18 cellular contexts compared by ENCODE assay signal in genomic region chr10:68666280-68666760, GRCh38. TPM values are rescaled to one million over a fixed set of nuclear protein-coding genes. Genes with fewer than 3 reads are reported as not detected.
DNase-seq lines count a peak whose midpoint lies in the region; ATAC-seq, FAIRE-seq and TF ChIP-seq lines count a peak whose summit lies in the region.
"Had no signal": no experiment of that assay in that cellular context is flagged by ENCODE, and none has a peak within 500 bp of the region (broad histone marks: within the 10 kb centered on the region; RNA-seq: fewer than 3 reads in every experiment).

No MANE protein-coding gene starts in this region.

- FAIRE-seq in GM12891 (lab: Jason Lieb, UNC), result peak; percentile 35

- H3K9ac ChIP-seq in skeletal muscle satellite cell (ENCODE audit: low read depth, low read length), result peak overlapping the region; percentile 66

- H3K4me1 ChIP-seq in RWPE2 (ENCODE audit: insufficient read depth, poor library complexity, severe bottlenecking), result peaks cover 19% of the 10 kb centered on the region
- H3K4me1 ChIP-seq in skeletal muscle satellite cell (ENCODE audit: control insufficient read depth, insufficient read depth, low read length), result peaks cover 31% of the 10 kb centered on the region

- H3K4me3 Mint-ChIP-seq in activated CD4-positive, alpha-beta memory T cell treated with anti-CD3 and anti-CD28 coated beads for 36 hours, result no peak overlapping the region
- H3K4me3 Mint-ChIP-seq: dendritic cell treated with granulocyte-macrophage colony-stimulating factor and Interleukin-4, amounts not matched to agents 40 ng/mL and 50 ng/mL, for 4 days; mesothelial cell of epicardium had no signal

- peak; percentile 97 for ATAC-seq in RWPE2 (ENCODE audit: low read depth)
- ATAC-seq in HG02798 (IDR thresholded peaks at IDR 0.05; ENCODE audit: poor library complexity, unreplicated experiment), result no peak
- ATAC-seq in GM21576 (IDR thresholded peaks at IDR 0.05; ENCODE audit: unreplicated experiment), result no peak
- ATAC-seq: sciatic nerve had no signal

- intact Hi-C loops in activated CD4-positive, alpha-beta memory T cell treated with anti-CD3 and anti-CD28 coated beads for 36 hours (cut with micrococcal nuclease), result no loop called here

- TF ChIP-seq POLR2A in GM12891 (IDR thresholded peaks at IDR 0.05; ENCODE audit: low read depth, low read length), result no peak

- no peak for TF ChIP-seq CTCF in RWPE2 (IDR thresholded peaks at IDR 0.05; ENCODE audit: poor library complexity, severe bottlenecking)

- H3K9me3 Mint-ChIP-seq in activated CD4-positive, alpha-beta memory T cell treated with anti-CD3 and anti-CD28 coated beads for 36 hours, result no peaks in the 10 kb centered on the region
- H3K9me3 Mint-ChIP-seq: dendritic cell treated with granulocyte-macrophage colony-stimulating factor and Interleukin-4, amounts not matched to agents 40 ng/mL and 50 ng/mL, for 4 days; mesothelial cell of epicardium had no signal

- H3K36me3 Mint-ChIP-seq in activated CD4-positive, alpha-beta memory T cell treated with anti-CD3 and anti-CD28 coated beads for 36 hours, result peaks cover 5% of the 10 kb centered on the region

- H3K4me3 ChIP-seq in RWPE2 (ENCODE audit: severe bottlenecking) (no peak overlapping the region), skeletal muscle satellite cell (ENCODE audit: low read length) (no peak overlapping the region)

- H3K36me3 ChIP-seq in RWPE2 (ENCODE audit: low read depth), result no peaks in the 10 kb centered on the region
- H3K36me3 ChIP-seq in skeletal muscle satellite cell (ENCODE audit: insufficient read depth, low read length), result no peaks in the 10 kb centered on the region

- H3K27me3 ChIP-seq in RWPE2 (ENCODE audit: insufficient read depth, poor library complexity, severe bottlenecking), result no peaks in the 10 kb centered on the region
- no peaks in the 10 kb centered on the region for H3K27me3 ChIP-seq in skeletal muscle satellite cell (ENCODE audit: control insufficient read depth, insufficient read depth, low read length)

- H3K9me3 ChIP-seq in RWPE2 (ENCODE audit: severe bottlenecking), result no peaks in the 10 kb centered on the region
- H3K9me3 ChIP-seq in skeletal muscle satellite cell (replicated peaks; ENCODE audit: low read length), result no peaks in the 10 kb centered on the region

- H3K27me3 Mint-ChIP-seq in activated CD4-positive, alpha-beta memory T cell treated with anti-CD3 and anti-CD28 coated beads for 36 hours, result no peaks in the 10 kb centered on the region
- H3K27me3 Mint-ChIP-seq: dendritic cell treated with granulocyte-macrophage colony-stimulating factor and Interleukin-4, amounts not matched to agents 40 ng/mL and 50 ng/mL, for 4 days had no signal

- peak overlapping the region; percentile 83 for H3K27ac ChIP-seq in RWPE2 (ENCODE audit: poor library complexity, severe bottlenecking)
- peak overlapping the region; percentile 58 for H3K27ac ChIP-seq in epithelial cell of prostate

- no peak overlapping the region for H3K27ac Mint-ChIP-seq in activated CD4-positive, alpha-beta memory T cell treated with anti-CD3 and anti-CD28 coated beads for 36 hours
- H3K27ac Mint-ChIP-seq: dendritic cell treated with granulocyte-macrophage colony-stimulating factor and Interleukin-4, amounts not matched to agents 40 ng/mL and 50 ng/mL, for 4 days; mesothelial cell of epicardium had no signal

- H3K4me1 Mint-ChIP-seq in activated CD4-positive, alpha-beta memory T cell treated with anti-CD3 and anti-CD28 coated beads for 36 hours (ENCODE audit: low read depth), result peaks cover 3% of the 10 kb centered on the region
- H3K4me1 Mint-ChIP-seq: mesothelial cell of epicardium had no signal

- H3K4me2 ChIP-seq in skeletal muscle satellite cell (ENCODE audit: low read length), result peak overlapping the region; percentile 33

- POLR2A ChIA-PET in activated CD4-positive, alpha-beta memory T cell treated with anti-CD3 and anti-CD28 coated beads for 36 hours (lab: Charles Lee), result no interaction called here

- DNase-seq in GM12891 (ENCODE audit: insufficient read length, low spot score) (no peak), RWPE2 (ENCODE audit: low spot score) (no peak), epithelial cell of prostate (ENCODE audit: low read depth, low spot score) (peak; percentile 40), iPS-NIHi11 (ENCODE audit: low spot score) (no peak)
- DNase-seq in activated CD4-positive, alpha-beta memory T cell treated with anti-CD3 and anti-CD28 coated beads for 36 hours, result no peak
- DNase-seq: activated CD4-positive, alpha-beta T cell treated with anti-CD3 and anti-CD28 coated beads for 1 hour; activated gamma-delta T cell treated with Interleukin-2 at 50 U/mL for 16 hours; DND-41; hippocampal formation; KBM-7; NCI-H2171 treated with DMSO at 0.1 percent for 48 hours; RPMI8226 had no signal

- CTCF ChIA-PET in activated CD4-positive, alpha-beta memory T cell treated with anti-CD3 and anti-CD28 coated beads for 36 hours (lab: Charles Lee), result no interaction called here

TF ChIP-seq in GM12891, 5 proteins besides CTCF, POLR2A, EP300 and RAD21:
- TF ChIP-seq PAX5 (IDR thresholded peaks at IDR 0.05; ENCODE audit: insufficient read depth, low read length, severe bottlenecking) (no peak), POU2F2 (IDR thresholded peaks at IDR 0.05; ENCODE audit: low read depth, low read length) (no peak), SPI1 (IDR thresholded peaks at IDR 0.05; ENCODE audit: low read depth, low read length) (no peak), POLR2AphosphoS5 (IDR thresholded peaks at IDR 0.05; ENCODE audit: low read depth, low read length) (no peak), TAF1 (IDR thresholded peaks at IDR 0.05; ENCODE audit: low read depth, low read length) (no peak)
TF ChIP-seq in GM12891: peak in this region for 0.

RNA-seq across cellular contexts. Expression of gene CCAR1, which starts 54.7 kb away (rescaled TPM):
- 36.1 TPM for polyA plus RNA-seq in GM12891 (2012; ENCODE audit: low read depth, missing spikeins)
- 30.9 and 33.9 TPM in 2 replicates for total RNA-seq in skeletal muscle satellite cell (2012; rRNA removed)
- total RNA-seq in activated CD4-positive, alpha-beta memory T cell treated with anti-CD3 and anti-CD28 coated beads for 36 hours, result 10 to 100 TPM; 72.7 to 74.4 TPM
